Comparison of ENCODE assay signal across 30 cellular contexts in genomic region chr3:195124378-195124985, GRCh38.
A peak's percentile ranks its signal among the peaks of the same experiment; 100 is the strongest.
DNase-seq lines count a peak whose midpoint lies in the region; ATAC-seq and TF ChIP-seq lines count a peak whose summit lies in the region.
"Had no signal": no experiment of that assay in that cellular context is flagged by ENCODE, and none has a peak within 500 bp of the region (broad histone marks: within the 10 kb centered on the region; RNA-seq: fewer than 3 reads in every experiment).

No MANE protein-coding gene starts in this region.

- H3K4me1 Mint-ChIP-seq in H9 (peaks cover 11 to 18% of the 10 kb centered on the region in 2 experiments), WTC11 (peaks cover 16% of the 10 kb centered on the region), neural progenitor cell (peaks cover 35% of the 10 kb centered on the region), HFFc6 (ENCODE audit: low read depth) (peaks cover 33% of the 10 kb centered on the region), endothelial cell (ENCODE audit: unreplicated experiment) (peaks cover 25% of the 10 kb centered on the region)

- no peak overlapping the region for H3T11ph ChIP-seq in H9 (ENCODE audit: low read length)

- H4K91ac ChIP-seq in H9 (ENCODE audit: insufficient read length, low read depth, low read length), result no peak overlapping the region

- H3K23me2 ChIP-seq in H9 (ENCODE audit: insufficient read length, low read depth, low read length, poor library complexity, severe bottlenecking), result no peaks in the 10 kb centered on the region

- peak overlapping the region in 2 of 3 experiments; percentile 57 to 79; a peak in 3 of 7 replicates for H3K27ac Mint-ChIP-seq in H9
- peak overlapping the region; percentile 53; the same call in 1 of the 2 replicates for H3K27ac Mint-ChIP-seq in WTC11
- H3K27ac Mint-ChIP-seq in neural progenitor cell, result peak overlapping the region; percentile 87
- H3K27ac Mint-ChIP-seq in HFFc6, result no peak overlapping the region
- H3K27ac Mint-ChIP-seq in endothelial cell (ENCODE audit: unreplicated experiment), result no peak overlapping the region
- H3K27ac Mint-ChIP-seq: activated naive CD8-positive, alpha-beta T cell; T-helper 2 cell treated with Interferon-gamma antibody and Interleukin-4, amounts not matched to agents 5 μg/mL and 100 μg/mL, for 36 hours had no signal

- H3K4me2 ChIP-seq in H9 (ENCODE audit: insufficient read depth, insufficient read length, low read length), result no peak overlapping the region
- H3K4me2 ChIP-seq in neural progenitor cell, result no peak overlapping the region
- H3K4me2 ChIP-seq: PC-9 had no signal

- H2AK5ac ChIP-seq in H9 (ENCODE audit: insufficient read length, low read length), result no peak overlapping the region

- no peak overlapping the region for H3K9ac ChIP-seq in H9 (ENCODE audit: extremely low read depth, insufficient read length, low read length)
- no peak overlapping the region for H3K9ac ChIP-seq in neural progenitor cell

- no peak overlapping the region for H2BK20ac ChIP-seq in H9 (ENCODE audit: low read depth, low read length, poor library complexity, severe bottlenecking)

- H3K27ac ChIP-seq in H9 (ENCODE audit: insufficient read length, low read depth, low read length), result no peak overlapping the region
- H3K27ac ChIP-seq in neural progenitor cell, result no peak overlapping the region
- H3K27ac ChIP-seq: colonic mucosa, PC-9, sigmoid colon, transverse colon had no signal

- CTCF ChIA-PET in WTC11 (lab: Charles Lee), result interaction anchor here (1.2 to 1.9 kb wide), 2 partner anchors 18 to 442 kb away, joined by 4 to 9 read pairs; no protein-coding TSS in a partner anchor

- ATAC-seq in WTC11 (no peak), left ventricle myocardium superior (peak; percentile 55), GM21576 (IDR thresholded peaks at IDR 0.05; ENCODE audit: unreplicated experiment) (no peak)
- ATAC-seq: GM12878 had no signal

- DNase-seq in H9 (no peak), WTC11 (ENCODE audit: low spot score) (no peak), left ventricle myocardium superior (peak; percentile 50), neural progenitor cell (ENCODE audit: low spot score) (no peak), HFFc6 (no peak), endothelial cell (ENCODE audit: low spot score) (no peak)
- DNase-seq in stimulated activated CD4-positive, alpha-beta T cell treated with anti-CD3 and anti-CD28 coated beads, Interleukin-2, amount 100 ng/mL, for 48 hours, result no peak
- DNase-seq: ACHN; activated CD4-positive, alpha-beta T cell treated with anti-CD3 and anti-CD28 coated beads for 4 hours; activated CD8-positive, alpha-beta memory T cell treated with anti-CD3 and anti-CD28 coated beads for 24 hours; activated T-cell treated with anti-CD3 and anti-CD28 coated beads for 4 hours; colonic mucosa; effector CD8-positive, alpha-beta T cell; erythroblast; head of caudate nucleus; mammary epithelial cell; NCI-H1417; NCI-H2029 treated with DMSO at 0.1 percent for 48 hours; NCI-H226; NCI-H526 treated with DMSO at 0.1 percent for 48 hours; SHP77; sigmoid colon; stimulated activated CD4-positive, alpha-beta T cell treated with anti-CD3 and anti-CD28 coated beads, Interleukin-12 subunit alpha, Interleukin-12 subunit beta, amount 100 ng/mL, for 4 hours; stimulated activated CD4-positive, alpha-beta T cell treated with anti-CD3 and anti-CD28 coated beads, Interleukin-4, amount 100 ng/mL, for 24 hours; transverse colon had no signal

- H3K9me3 ChIP-seq in H9 (ENCODE audit: control insufficient read depth, low read depth, low read length) (no peaks in the 10 kb centered on the region), neural progenitor cell (ENCODE audit: low read depth) (no peaks in the 10 kb centered on the region)
- H3K9me3 ChIP-seq: colonic mucosa, sigmoid colon, transverse colon had no signal

- POLR2A ChIA-PET in WTC11 (lab: Charles Lee), result no interaction called here

- H3K27me3 Mint-ChIP-seq in H9 (ENCODE audit: low read depth) (no peaks in the 10 kb centered on the region), WTC11 (ENCODE audit: low read depth) (no peaks in the 10 kb centered on the region), neural progenitor cell (ENCODE audit: insufficient read depth, low read depth) (peaks cover 4% of the 10 kb centered on the region), HFFc6 (ENCODE audit: insufficient read depth) (no peaks in the 10 kb centered on the region; the same call in 1 of the 2 replicates), endothelial cell (ENCODE audit: unreplicated experiment) (peaks cover 7% of the 10 kb centered on the region)
- H3K27me3 Mint-ChIP-seq: activated naive CD8-positive, alpha-beta T cell had no signal

- H3K18ac ChIP-seq in H9 (ENCODE audit: insufficient read length, low read depth, low read length), result no peak overlapping the region

- no peaks in the 10 kb centered on the region for H3K79me1 ChIP-seq in H9 (ENCODE audit: insufficient read depth, low read depth, low read length, poor library complexity, severe bottlenecking)

- no peak overlapping the region for H3K23ac ChIP-seq in H9 (ENCODE audit: insufficient read length, low read depth, low read length)

- no peak overlapping the region for H3K4me3 ChIP-seq in neural progenitor cell
- H3K4me3 ChIP-seq: colonic mucosa, GM12878, PC-9, sigmoid colon, transverse colon had no signal

- H3K9me3 Mint-ChIP-seq in H9 (no peaks in the 10 kb centered on the region), WTC11 (no peaks in the 10 kb centered on the region), neural progenitor cell (no peaks in the 10 kb centered on the region), HFFc6 (no peaks in the 10 kb centered on the region), endothelial cell (ENCODE audit: unreplicated experiment) (no peaks in the 10 kb centered on the region)
- H3K9me3 Mint-ChIP-seq: T-helper 2 cell treated with Interferon-gamma antibody and Interleukin-4, amounts not matched to agents 5 μg/mL and 100 μg/mL, for 36 hours had no signal

- H3K36me3 Mint-ChIP-seq in H9 (ENCODE audit: insufficient read depth in 1 of 3, low read depth in 3 of 3) (no peaks in the 10 kb centered on the region), WTC11 (no peaks in the 10 kb centered on the region), neural progenitor cell (peaks cover 5% of the 10 kb centered on the region), HFFc6 (ENCODE audit: low read depth) (peaks cover 4% of the 10 kb centered on the region; the same call in 1 of the 2 replicates), endothelial cell (ENCODE audit: low read depth, unreplicated experiment) (peaks cover 3% of the 10 kb centered on the region)

- H2AFZ ChIP-seq in H9 (ENCODE audit: low read length), result no peak overlapping the region
- no peak overlapping the region for H2AFZ ChIP-seq in neural progenitor cell (replicated peaks)
- H2AFZ ChIP-seq: PC-9 had no signal

- no peak for TF ChIP-seq CTCF in H9 (conservative IDR thresholded peaks at IDR 0.05)
- no peak for TF ChIP-seq CTCF in WTC11 (IDR thresholded peaks at IDR 0.05)
- TF ChIP-seq CTCF in neural progenitor cell (IDR thresholded peaks at IDR 0.05), result no peak
- TF ChIP-seq CTCF in HFFc6 (IDR thresholded peaks at IDR 0.05), result no peak
- TF ChIP-seq CTCF in endothelial cell (IDR thresholded peaks at IDR 0.05; ENCODE audit: unreplicated experiment), result no peak

- no peak overlapping the region for H3K14ac ChIP-seq in H9 (ENCODE audit: insufficient read depth, low read length)

- H3K79me2 ChIP-seq in H9 (ENCODE audit: insufficient read depth, low read length) (no peaks in the 10 kb centered on the region), neural progenitor cell (ENCODE audit: low read depth) (peaks cover 3% of the 10 kb centered on the region)

- H3K36me3 ChIP-seq in neural progenitor cell, result no peaks in the 10 kb centered on the region
- H3K36me3 ChIP-seq: colonic mucosa, sigmoid colon, transverse colon had no signal

- H2BK5ac ChIP-seq in H9 (ENCODE audit: insufficient read length, low read length), result no peak overlapping the region

- no peak overlapping the region for H4K8ac ChIP-seq in H9 (replicated peaks; ENCODE audit: insufficient read length, low read depth, low read length)

- H4K5ac ChIP-seq in H9 (ENCODE audit: insufficient read length, low read depth, low read length), result no peak overlapping the region

- peaks cover 8% of the 10 kb centered on the region for H3F3A ChIP-seq in neural progenitor cell (ENCODE audit: low read depth)

- no peak overlapping the region for H2BK120ac ChIP-seq in H9 (ENCODE audit: low read depth, low read length, poor library complexity, severe bottlenecking)

- intact Hi-C loops in left ventricle myocardium superior (cut with micrococcal nuclease), result no loop called here

- H3K27me3 ChIP-seq in H9 (ENCODE audit: insufficient read depth, low read length) (no peaks in the 10 kb centered on the region), neural progenitor cell (no peaks in the 10 kb centered on the region)
- H3K27me3 ChIP-seq: colonic mucosa, sigmoid colon, transverse colon had no signal

- no peak overlapping the region for H3K56ac ChIP-seq in H9 (ENCODE audit: insufficient read length, low read depth, low read length)

- WGBS in H9 (ENCODE audit: extremely low coverage, insufficient read length, low lambda C conversion rate), result no CpG with 5 or more reads among the region's 18 CpGs

- H2BK15ac ChIP-seq in H9 (ENCODE audit: low read depth, low read length), result no peak overlapping the region

- H3K4me1 ChIP-seq in H9 (ENCODE audit: insufficient read depth, low read length) (peaks cover 2% of the 10 kb centered on the region; the same call in 1 of the 2 replicates), neural progenitor cell (peaks cover 7% of the 10 kb centered on the region)
- H3K4me1 ChIP-seq: colonic mucosa had no signal

- no peaks in the 10 kb centered on the region for H4K20me1 ChIP-seq in H9 (ENCODE audit: control insufficient read depth, insufficient read depth, insufficient read length)
- peaks cover 37% of the 10 kb centered on the region for H4K20me1 ChIP-seq in neural progenitor cell (ENCODE audit: low read depth)

- H2BK12ac ChIP-seq in H9 (ENCODE audit: insufficient read length, low read depth, low read length), result no peak overlapping the region

- H3K4me3 Mint-ChIP-seq in H9 (no peak overlapping the region), WTC11 (no peak overlapping the region), neural progenitor cell (no peak overlapping the region), HFFc6 (no peak overlapping the region), endothelial cell (ENCODE audit: unreplicated experiment) (no peak overlapping the region)
- H3K4me3 Mint-ChIP-seq: activated naive CD8-positive, alpha-beta T cell; T-helper 2 cell treated with Interferon-gamma antibody and Interleukin-4, amounts not matched to agents 5 μg/mL and 100 μg/mL, for 36 hours had no signal

- no peak overlapping the region for H3K4ac ChIP-seq in H9 (ENCODE audit: low read depth, low read length)

TF ChIP-seq in WTC11, 78 proteins besides CTCF, POLR2A, EP300 and RAD21 (continues in another document):
- no peak for TF ChIP-seq TP53 (CRISPR knock-in tag; IDR thresholded peaks at IDR 0.05)

Comparison
In these comparisons a context has a peak if more than half of its experiments do, and no peak if none do; other contexts are left out.
1. H3K27ac Mint-ChIP-seq: peak in H9 (2 of 3), WTC11 (single experiment) and neural progenitor cell (single experiment); none in HFFc6 (single experiment) and endothelial cell (single experiment).